ENCODE assay signal across 10 cellular contexts in genomic region chr7:116526897-116527296, GRCh38. TPM values are rescaled to one million over a fixed set of nuclear protein-coding genes. Genes with fewer than 3 reads are reported as not detected.
DNase-seq lines count a peak whose midpoint lies in the region; ATAC-seq, FAIRE-seq and TF ChIP-seq lines count a peak whose summit lies in the region.
"Had no signal": no experiment of that assay in that cellular context is flagged by ENCODE, and none has a peak within 500 bp of the region (broad histone marks: within the 10 kb centered on the region; RNA-seq: fewer than 3 reads in every experiment).

No MANE protein-coding gene starts in this region.

- no peaks in the 10 kb centered on the region for H3K36me3 Mint-ChIP-seq in activated T-cell treated with anti-CD3 and anti-CD28 coated beads, Interleukin-2, amount 50 U/mL, for 24 hours (ENCODE audit: low read depth)
- peaks cover 14% of the 10 kb centered on the region for H3K36me3 Mint-ChIP-seq in astrocyte (ENCODE audit: low read depth, unreplicated experiment)

- H3K4me3 Mint-ChIP-seq in activated T-cell treated with anti-CD3 and anti-CD28 coated beads, Interleukin-2, amount 50 U/mL, for 24 hours = peak overlapping the region; percentile 74
- peak overlapping the region; percentile 96 for H3K4me3 Mint-ChIP-seq in astrocyte (ENCODE audit: unreplicated experiment)

- intact Hi-C loops in right lobe of liver (cut with DNase I) = loop anchor here (10.0 kb wide), 2 partner anchors 262 to 272 kb away; no protein-coding TSS in a partner anchor
- intact Hi-C loops in tibial artery (cut with DNase I; ENCODE audit: low total_unique reads) = loop anchor here (5.0 kb wide), 2 partner anchors 55 to 270 kb away; no protein-coding TSS in a partner anchor

- H3K9me3 Mint-ChIP-seq in activated T-cell treated with anti-CD3 and anti-CD28 coated beads, Interleukin-2, amount 50 U/mL, for 24 hours = no peaks in the 10 kb centered on the region
- no peaks in the 10 kb centered on the region for H3K9me3 Mint-ChIP-seq in astrocyte (ENCODE audit: unreplicated experiment)

- peaks cover 31% of the 10 kb centered on the region for H3K4me1 Mint-ChIP-seq in activated T-cell treated with anti-CD3 and anti-CD28 coated beads, Interleukin-2, amount 50 U/mL, for 24 hours (ENCODE audit: low read depth)
- H3K4me1 Mint-ChIP-seq in astrocyte (ENCODE audit: low read depth, unreplicated experiment) = peaks cover 56% of the 10 kb centered on the region

- peak overlapping the region; percentile 97 for H3K9ac ChIP-seq in astrocyte (ENCODE audit: low read length)

- H3K9me3 ChIP-seq in astrocyte (ENCODE audit: insufficient read depth, low read depth, low read length) = no peaks in the 10 kb centered on the region
- H3K9me3 ChIP-seq in right lobe of liver = no peaks in the 10 kb centered on the region
- H3K9me3 ChIP-seq in tibial artery = no peaks in the 10 kb centered on the region

- peak overlapping the region; percentile 86 for H3K4me2 ChIP-seq in astrocyte (ENCODE audit: low read length)

- peak overlapping the region; percentile 95 for H3K27ac ChIP-seq in astrocyte (ENCODE audit: low read depth, low read length)
- no peak overlapping the region for H3K27ac ChIP-seq in right lobe of liver
- H3K27ac ChIP-seq in tibial artery = peak overlapping the region; percentile 93 to 99

- H3K4me3 ChIP-seq in astrocyte (ENCODE audit: insufficient read depth, low read depth, low read length) (peak overlapping the region; percentile 90), right lobe of liver (peak overlapping the region in 2 of 3 donors; percentile 55 to 67), tibial artery (peak overlapping the region; percentile 76 to 90)

- no peak overlapping the region for H2AFZ ChIP-seq in astrocyte (ENCODE audit: low read depth, low read length)

- no peak for ATAC-seq in right lobe of liver

- DNase-seq in activated T-cell treated with anti-CD3 and anti-CD28 coated beads, Interleukin-2, amount 50 U/mL, for 24 hours = no peak
- DNase-seq in activated T-cell treated with anti-CD3 and anti-CD28 coated beads, Interleukin-2, amount 50 U/mL, for 48 hours = no peak
- DNase-seq in astrocyte (ENCODE audit: low read depth) (no peak), right lobe of liver (no peak), tibial artery (no peak), foreskin melanocyte (no peak), ecto neural progenitor cell (ENCODE audit: low spot score) (no peak), NOMO-1 (lab: John Stamatoyannopoulos, UW; ENCODE audit: unreplicated experiment in 2 of 2) (no peak)
- DNase-seq: AML-193 had no signal

- H3K4me1 ChIP-seq in astrocyte (ENCODE audit: insufficient read depth, low read length) = peaks cover 49% of the 10 kb centered on the region
- peaks cover 0 to 12% (median 0%) of the 10 kb centered on the region in 4 donors for H3K4me1 ChIP-seq in right lobe of liver
- H3K4me1 ChIP-seq in tibial artery = peaks cover 0 to 59% (median 12%) of the 10 kb centered on the region in 4 donors

- H3K27me3 ChIP-seq in astrocyte (ENCODE audit: insufficient read depth, low read length) (no peaks in the 10 kb centered on the region), right lobe of liver (no peaks in the 10 kb centered on the region), tibial artery (no peaks in the 10 kb centered on the region)

- TF ChIP-seq POLR2A in right lobe of liver (IDR thresholded peaks at IDR 0.05) = no peak

- H3K79me2 ChIP-seq in astrocyte (ENCODE audit: insufficient read depth, low read length) = peaks cover 68% of the 10 kb centered on the region

- no peak for TF ChIP-seq CTCF in astrocyte (IDR thresholded peaks at IDR 0.05; ENCODE audit: insufficient read depth, low read depth, low read length)
- no peak for TF ChIP-seq CTCF in right lobe of liver (IDR thresholded peaks at IDR 0.05)
- no peak for TF ChIP-seq CTCF in tibial artery (IDR thresholded peaks at IDR 0.05)

- peaks cover 24% of the 10 kb centered on the region for H3K36me3 ChIP-seq in astrocyte (ENCODE audit: insufficient read depth, low read length)
- no peaks in the 10 kb centered on the region for H3K36me3 ChIP-seq in right lobe of liver
- peaks cover 0 to 6% (median 0%) of the 10 kb centered on the region in 3 donors for H3K36me3 ChIP-seq in tibial artery

- H3K27ac Mint-ChIP-seq in activated T-cell treated with anti-CD3 and anti-CD28 coated beads, Interleukin-2, amount 50 U/mL, for 24 hours = no peak overlapping the region
- H3K27ac Mint-ChIP-seq in astrocyte (ENCODE audit: unreplicated experiment) = peak overlapping the region; percentile 98

- peaks cover 6% of the 10 kb centered on the region for H4K20me1 ChIP-seq in astrocyte (ENCODE audit: insufficient read depth, low read length)

- H3K27me3 Mint-ChIP-seq in activated T-cell treated with anti-CD3 and anti-CD28 coated beads, Interleukin-2, amount 50 U/mL, for 24 hours = peaks cover 83% of the 10 kb centered on the region
- no peaks in the 10 kb centered on the region for H3K27me3 Mint-ChIP-seq in astrocyte (ENCODE audit: low read depth, unreplicated experiment)

- 47% methylated on average over 5 of the region's 5 CpGs for WGBS in right lobe of liver (ENCODE audit: insufficient coverage, low coverage, low lambda C conversion rate, missing lambda C conversion rate)

- FAIRE-seq in astrocyte (lab: Jason Lieb, UNC) = no peak
- FAIRE-seq: kidney had no signal

RNA-seq across cellular contexts. Expression of gene CAV1, which starts 2.1 kb away (rescaled TPM):
- total RNA-seq in astrocyte (384 and 472 TPM in 2 replicates), right lobe of liver (10 to 100 TPM in 2 of 6 experiments, 1 to 10 TPM in 4; 3.8 to 19.8 (median 9.0) TPM)

RNA-seq across cellular contexts. Expression of gene CAV2, which starts 27.4 kb away (rescaled TPM):
- 152 and 161 TPM in 2 replicates for total RNA-seq in astrocyte
- 10 to 100 TPM; 12.5 to 51.0 (median 36.0) TPM for total RNA-seq in right lobe of liver

Comparison
In these comparisons a context has a peak if more than half of its experiments do, and no peak if none do; other contexts are left out.
1. H3K27ac ChIP-seq: peak in astrocyte (single experiment) and tibial artery (2 of 2); none in right lobe of liver (0 of 3).
2. RNA of gene CAV1, which starts 2.1 kb away (total RNA-seq): 384 to 472 TPM in astrocyte; 3.8 to 19.8 TPM in right lobe of liver; every median in the first group is over 10 times any median in the second.
3. Peak in every context shown above with its lines, with median percentiles within 50 percentile points of each other: H3K4me3 ChIP-seq.